In genomic region chr13:114115191-114115671, GRCh38 we compare ENCODE assay signal across 8 cellular contexts. TPM values are rescaled to one million over a fixed set of nuclear protein-coding genes. Genes with fewer than 3 reads are reported as not detected.
DNase-seq lines count a peak whose midpoint lies in the region; ATAC-seq and TF ChIP-seq lines count a peak whose summit lies in the region.

No MANE protein-coding gene starts in this region.

- H3K27me3 ChIP-seq in CD8-positive, alpha-beta T cell (ENCODE audit: insufficient read depth, low read length): no peaks in the 10 kb centered on the region
- H3K27me3 ChIP-seq in skeletal muscle tissue (ENCODE audit: control insufficient read depth in 3 of 3, insufficient read depth in 3 of 3, low read length in 3 of 3): no peaks in the 10 kb centered on the region

- H3K9me3 Mint-ChIP-seq in CD8-positive, alpha-beta T cell: no peaks in the 10 kb centered on the region

- no peaks in the 10 kb centered on the region for H3K9me3 ChIP-seq in CD8-positive, alpha-beta T cell (ENCODE audit: low read length)
- no peaks in the 10 kb centered on the region for H3K9me3 ChIP-seq in skeletal muscle tissue (ENCODE audit: control insufficient read depth in 3 of 3, low read length in 3 of 3)

- peaks cover 59% of the 10 kb centered on the region for H3K36me3 Mint-ChIP-seq in CD8-positive, alpha-beta T cell

- H3K9ac ChIP-seq in skeletal muscle tissue (ENCODE audit: low read depth in 1 of 3, low read length in 3 of 3): no peak overlapping the region

- peaks cover 23% of the 10 kb centered on the region for H3K36me3 ChIP-seq in CD8-positive, alpha-beta T cell (ENCODE audit: insufficient read depth, low read length)
- H3K36me3 ChIP-seq in skeletal muscle tissue (ENCODE audit: control insufficient read depth in 3 of 3, insufficient read depth in 3 of 3, low read length in 3 of 3): peaks cover 0 to 5% (median 0%) of the 10 kb centered on the region in 3 donors

- CTCF ChIA-PET in CD8-positive, alpha-beta T cell (lab: Charles Lee): interaction anchor here (1.1 to 1.5 kb wide), 3 partner anchors 47 to 302 kb away, joined by 3 to 5 read pairs (median 3); no protein-coding TSS in a partner anchor

- TF ChIP-seq CTCF in CD8-positive, alpha-beta T cell (IDR thresholded peaks at IDR 0.05): no peak

- peak overlapping the region; percentile 86 for H3K27ac Mint-ChIP-seq in CD8-positive, alpha-beta T cell

- no peak overlapping the region for H3K27ac ChIP-seq in CD8-positive, alpha-beta T cell (ENCODE audit: low read depth, low read length)
- peak overlapping the region; percentile 13 for H3K27ac ChIP-seq in skeletal muscle tissue (ENCODE audit: low read depth, low read length)

- H3K4me1 Mint-ChIP-seq in CD8-positive, alpha-beta T cell (ENCODE audit: low read depth): peaks cover 73% of the 10 kb centered on the region

- no peak overlapping the region for H3K4me3 ChIP-seq in CD8-positive, alpha-beta T cell (ENCODE audit: low read depth, low read length)
- no peak overlapping the region for H3K4me3 ChIP-seq in skeletal muscle tissue (ENCODE audit: low read length in 3 of 3)

- intact Hi-C loops in CD8-positive, alpha-beta T cell (cut with DNase I, micrococcal nuclease): no loop called here
- intact Hi-C loops in Right ventricle myocardium superior (cut with DNase I): no loop called here

- DNase-seq in CD8-positive, alpha-beta T cell: peak in 3 of 7 experiments; percentile 21 to 27 (median 22)
- DNase-seq in activated CD4-positive, CD25-positive, alpha-beta regulatory T cell treated with anti-CD3 and anti-CD28 coated beads, Interleukin-2, amount 50 U/mL, for 72 hours: peak; percentile 36
- DNase-seq in Right ventricle myocardium superior: peak; percentile 67
- DNase-seq in NCI-H2081 (lab: John Stamatoyannopoulos, UW): no peak

- POLR2A ChIA-PET in CD8-positive, alpha-beta T cell (lab: Charles Lee): interaction anchor here (0.9 to 2.1 kb wide), 5 partner anchors 11 to 104 kb away, joined by 3 to 6 read pairs (median 3); no protein-coding TSS in a partner anchor

- ATAC-seq in CD8-positive, alpha-beta T cell: no peak
- ATAC-seq in HG02798 (IDR thresholded peaks at IDR 0.05; ENCODE audit: poor library complexity, unreplicated experiment) (peak; percentile 52), Right ventricle myocardium superior (ENCODE audit: poor library complexity) (peak; percentile 47), HG03159 (IDR thresholded peaks at IDR 0.05; ENCODE audit: unreplicated experiment) (no peak), HG03025 (IDR thresholded peaks at IDR 0.05; ENCODE audit: low FRiP score, unreplicated experiment) (no peak)

- peaks cover 78% of the 10 kb centered on the region for H3K4me1 ChIP-seq in CD8-positive, alpha-beta T cell (ENCODE audit: insufficient read depth, low read length)
- peaks cover 35 to 68% (median 37%) of the 10 kb centered on the region in 3 donors for H3K4me1 ChIP-seq in skeletal muscle tissue (ENCODE audit: control insufficient read depth in 3 of 3, insufficient read depth in 3 of 3, low read length in 3 of 3)

- peak overlapping the region; percentile 59 for H3K4me3 Mint-ChIP-seq in CD8-positive, alpha-beta T cell

- H3K27me3 Mint-ChIP-seq in CD8-positive, alpha-beta T cell (ENCODE audit: low read depth): no peaks in the 10 kb centered on the region

RNA-seq across cellular contexts. Expression of gene RASA3, which starts 17.2 kb away (rescaled TPM):
- 100 to 1,000 TPM; 144 TPM for total RNA-seq in CD8-positive, alpha-beta T cell
- total RNA-seq in Right ventricle myocardium superior (11.2 TPM), skeletal muscle tissue (14.1 TPM)

Comparison
In these comparisons a context has a peak if more than half of its experiments do, and no peak if none do; other contexts are left out.
1. ATAC-seq: peak in HG02798 (single experiment) and Right ventricle myocardium superior (single experiment); none in CD8-positive, alpha-beta T cell (single experiment), HG03159 (single experiment) and HG03025 (single experiment).
2. DNase-seq: peak in activated CD4-positive, CD25-positive, alpha-beta regulatory T cell treated with anti-CD3 and anti-CD28 coated beads, Interleukin-2, amount 50 U/mL, for 72 hours (single experiment) and Right ventricle myocardium superior (single experiment); none in NCI-H2081 (0 of 2).